ENCODE assay signal across 8 cellular contexts in the genomic region with DNA sequence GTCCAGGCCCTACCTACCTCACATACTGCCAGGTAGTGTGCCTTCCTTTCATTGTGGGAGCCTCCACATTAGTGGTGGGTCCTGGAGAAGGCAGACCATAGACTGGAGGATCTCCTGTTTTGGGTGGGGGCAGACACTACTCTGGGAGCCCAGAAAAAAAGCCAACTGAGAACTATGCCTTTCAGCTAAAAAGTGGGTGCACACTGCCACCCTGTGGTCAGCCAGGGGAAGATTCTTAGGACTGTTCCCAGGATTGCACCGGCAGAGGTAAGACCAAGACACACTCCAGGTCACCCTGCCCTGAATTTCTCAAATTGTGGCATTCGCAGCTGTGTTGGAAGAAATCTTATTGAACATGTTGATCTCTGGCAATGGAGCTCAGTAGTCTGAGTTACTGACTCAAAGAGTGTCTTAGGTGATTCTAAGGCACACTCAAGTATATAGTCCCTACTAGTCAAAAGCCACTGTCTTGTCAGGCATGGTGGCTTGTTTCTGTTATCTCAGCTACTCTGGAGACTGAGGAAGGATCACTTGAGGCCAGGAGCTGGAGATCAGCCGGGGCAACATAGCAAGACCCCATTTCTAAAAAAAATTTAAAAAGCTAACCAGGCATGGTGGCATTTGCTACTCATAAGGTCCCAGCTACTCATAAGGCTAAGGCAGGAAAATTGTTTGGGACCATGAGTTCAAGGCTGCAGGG. TPM values are rescaled to one million over a fixed set of nuclear protein-coding genes. Genes with fewer than 3 reads are reported as not detected.
DNase-seq lines count a peak whose midpoint lies in the region; ATAC-seq and TF ChIP-seq lines count a peak whose summit lies in the region.

No MANE protein-coding gene starts in this region.

- H2AK5ac ChIP-seq in IMR-90 (ENCODE audit: low read depth, low read length): no peak overlapping the region

- peak; percentile 80 for DNase-seq in GM03348 (ENCODE audit: low spot score)
- DNase-seq in IMR-90: peak; percentile 64
- peak; percentile 65 for DNase-seq in Panc1 (ENCODE audit: low read depth, low spot score)
- peak; percentile 62 for DNase-seq in activated T-helper 1 cell treated with anti-CD3 and anti-CD28 coated beads, Interleukin-12 subunit alpha, Interleukin-12 subunit beta, Interleukin-2, Interleukin-4 antibody, amounts not matched to agents 30 ng/mL and 10 ng/mL and 1 ng/mL, durations not matched to agents 14 hours and 24 hours and 36 hours (ENCODE audit: low spot score)
- peak; percentile 52 for DNase-seq in fibroblast of the conjunctiva (ENCODE audit: low read depth)
- DNase-seq in nucleus accumbens (lab: John Stamatoyannopoulos, UW): peak in 49 of 56 donors; percentile 13 to 77 (median 40)
- no peak for DNase-seq in type B pancreatic cell (ENCODE audit: extremely low spot score, unreplicated experiment)

- no peak for TF ChIP-seq POLR2A in IMR-90 (IDR thresholded peaks at IDR 0.05; ENCODE audit: low read depth, low read length)

- H2BK120ac ChIP-seq in IMR-90 (ENCODE audit: low read depth, low read length): no peak overlapping the region

- dilution Hi-C loops in IMR-90 (cut with HindIII; ENCODE audit: low sequenced_read_pairs, unreplicated experiment): no loop called here

- ATAC-seq in IMR-90 (ENCODE audit: low read depth) (peak; percentile 31), Panc1 (peak; percentile 55), HG03025 (IDR thresholded peaks at IDR 0.05; ENCODE audit: low FRiP score, unreplicated experiment) (no peak)

- peaks cover 13 to 36% of the 10 kb centered on the region in 2 experiments for H3K79me1 ChIP-seq in IMR-90 (ENCODE audit: low read depth in 1 of 2, low read length in 2 of 2)

- BruUV-seq in IMR-90 (replicated peaks; lab: Mats Ljungman, UMichigan) (no TSS peak), Panc1 (replicated peaks; lab: Mats Ljungman, UMichigan) (no TSS peak)

- H2BK5ac ChIP-seq in IMR-90 (ENCODE audit: low read depth, low read length, poor library complexity, severe bottlenecking): no peak overlapping the region

- H3K18ac ChIP-seq in IMR-90 (ENCODE audit: low read depth, low read length): no peak overlapping the region

- 25% methylated on average over 1 of the region's 3 CpGs; no CpG with 5 or more reads in 1 of the 2 experiments for WGBS in IMR-90 (ENCODE audit: extremely low coverage in 2 of 2, insufficient read length in 1 of 2), 2 experiments

- H3K56ac ChIP-seq in IMR-90 (ENCODE audit: extremely low read depth, insufficient read depth, low read length): no peak overlapping the region

- in situ Hi-C loops in IMR-90 (cut with MboI; ENCODE audit: low sequenced_read_pairs) (no loop called here), Panc1 (cut with HindIII; ENCODE audit: low pct_unique_long_range_greater_than_20kb, low sequenced_read_pairs) (no loop called here)

- H3K4me1 ChIP-seq in IMR-90 (ENCODE audit: control insufficient read depth, insufficient read depth, low read length): peaks cover 6% of the 10 kb centered on the region
- peaks cover 13% of the 10 kb centered on the region for H3K4me1 ChIP-seq in Panc1 (ENCODE audit: control insufficient read depth, insufficient read depth, low read length)

- H3K23ac ChIP-seq in IMR-90 (ENCODE audit: low read depth, low read length): no peak overlapping the region

- no peak overlapping the region for H3K27ac ChIP-seq in IMR-90 (ENCODE audit: insufficient read depth, low read length)
- H3K27ac ChIP-seq in Panc1 (ENCODE audit: low read length): no peak overlapping the region

- no peaks in the 10 kb centered on the region for H3K9me3 Mint-ChIP-seq in activated T-helper 1 cell treated with anti-CD3 and anti-CD28 coated beads, Interleukin-12 subunit alpha, Interleukin-12 subunit beta, Interleukin-2, Interleukin-4 antibody, amounts not matched to agents 30 ng/mL and 10 ng/mL and 1 ng/mL, durations not matched to agents 14 hours and 24 hours and 36 hours
- no peaks in the 10 kb centered on the region for H3K9me3 Mint-ChIP-seq in type B pancreatic cell

- H2AK9ac ChIP-seq in IMR-90 (replicated peaks; ENCODE audit: low read depth, low read length, poor library complexity): peak overlapping the region; percentile 79

- no peak overlapping the region for H3K4me2 ChIP-seq in IMR-90 (ENCODE audit: low read depth, low read length)

- peak; percentile 84 for TF ChIP-seq CTCF in IMR-90 (conservative IDR thresholded peaks at IDR 0.05; ENCODE audit: low read depth, low read length)
- TF ChIP-seq CTCF in Panc1 (IDR thresholded peaks at IDR 0.05): peak; percentile 95
- TF ChIP-seq CTCF in type B pancreatic cell (conservative IDR thresholded peaks at IDR 0.05): peak; percentile 93

- no peak overlapping the region for H4K91ac ChIP-seq in IMR-90 (ENCODE audit: insufficient read depth, low read depth, low read length)

- H4K20me1 ChIP-seq in IMR-90 (ENCODE audit: insufficient read depth, low read length): peaks cover 9% of the 10 kb centered on the region; the same call in 1 of the 2 replicates

- peaks cover 6% of the 10 kb centered on the region for H3K36me3 ChIP-seq in IMR-90 (ENCODE audit: control insufficient read depth, insufficient read depth, low read length)
- H3K36me3 ChIP-seq in Panc1 (ENCODE audit: control insufficient read depth, insufficient read depth, low read length): no peaks in the 10 kb centered on the region

- peak overlapping the region; percentile 39 for H2AFZ ChIP-seq in IMR-90 (replicated peaks; ENCODE audit: low read length, poor library complexity)

- H3K27ac Mint-ChIP-seq in activated T-helper 1 cell treated with anti-CD3 and anti-CD28 coated beads, Interleukin-12 subunit alpha, Interleukin-12 subunit beta, Interleukin-2, Interleukin-4 antibody, amounts not matched to agents 30 ng/mL and 10 ng/mL and 1 ng/mL, durations not matched to agents 14 hours and 24 hours and 36 hours: no peak overlapping the region
- H3K27ac Mint-ChIP-seq in type B pancreatic cell: no peak overlapping the region

- no peak overlapping the region for H4K5ac ChIP-seq in IMR-90 (ENCODE audit: low read depth, low read length)

- peak; percentile 78 for TF ChIP-seq RAD21 in IMR-90 (IDR thresholded peaks at IDR 0.05; ENCODE audit: low read length)

- H3K27me3 Mint-ChIP-seq in activated T-helper 1 cell treated with anti-CD3 and anti-CD28 coated beads, Interleukin-12 subunit alpha, Interleukin-12 subunit beta, Interleukin-2, Interleukin-4 antibody, amounts not matched to agents 30 ng/mL and 10 ng/mL and 1 ng/mL, durations not matched to agents 14 hours and 24 hours and 36 hours (ENCODE audit: insufficient read depth): peaks cover 19% of the 10 kb centered on the region
- H3K27me3 Mint-ChIP-seq in type B pancreatic cell: peaks cover 37% of the 10 kb centered on the region

- H3K4me3 ChIP-seq in IMR-90 (ENCODE audit: insufficient read depth, low read depth, low read length) (no peak overlapping the region), Panc1 (ENCODE audit: low read depth in 2 of 2, low read length in 2 of 2) (no peak overlapping the region)

- H2BK15ac ChIP-seq in IMR-90 (ENCODE audit: low read depth, low read length): no peak overlapping the region

- H3K4me3 Mint-ChIP-seq in activated T-helper 1 cell treated with anti-CD3 and anti-CD28 coated beads, Interleukin-12 subunit alpha, Interleukin-12 subunit beta, Interleukin-2, Interleukin-4 antibody, amounts not matched to agents 30 ng/mL and 10 ng/mL and 1 ng/mL, durations not matched to agents 14 hours and 24 hours and 36 hours: peak overlapping the region; percentile 59
- H3K4me3 Mint-ChIP-seq in type B pancreatic cell: peak overlapping the region; percentile 65

- no peak overlapping the region for H4K8ac ChIP-seq in IMR-90 (ENCODE audit: low read depth in 2 of 2, low read length in 2 of 2)

- H3K9me3 ChIP-seq in IMR-90 (ENCODE audit: control insufficient read depth, insufficient read depth, low read length) (no peaks in the 10 kb centered on the region), Panc1 (ENCODE audit: control insufficient read depth, insufficient read depth, low read depth, low read length) (no peaks in the 10 kb centered on the region)

- peaks cover 39% of the 10 kb centered on the region for H3K4me1 Mint-ChIP-seq in activated T-helper 1 cell treated with anti-CD3 and anti-CD28 coated beads, Interleukin-12 subunit alpha, Interleukin-12 subunit beta, Interleukin-2, Interleukin-4 antibody, amounts not matched to agents 30 ng/mL and 10 ng/mL and 1 ng/mL, durations not matched to agents 14 hours and 24 hours and 36 hours (ENCODE audit: low read depth)
- peaks cover 26% of the 10 kb centered on the region for H3K4me1 Mint-ChIP-seq in type B pancreatic cell (ENCODE audit: unreplicated experiment)

- CTCF ChIA-PET in IMR-90 (lab: Yijun Ruan, JAX): interaction anchor here (0.6 to 1.7 kb wide), 6 partner anchors 13 to 91 kb away, joined by 3 to 16 read pairs (median 5); partner anchors contain the start of genes DCTN3, GALT and RPP25L
- CTCF ChIA-PET in Panc1 (lab: Charles Lee): interaction anchor here (0.5 to 1.8 kb wide), 8 partner anchors 11 to 450 kb away, joined by 3 to 8 read pairs (median 6); partner anchors contain the start of gene RPP25L

- peaks cover 16% of the 10 kb centered on the region; the same call in 1 of the 2 replicates for H3K9me1 ChIP-seq in IMR-90 (ENCODE audit: insufficient read depth, low read length)

- H3K27me3 ChIP-seq in IMR-90 (ENCODE audit: control insufficient read depth, insufficient read depth, low read length): peaks cover 23% of the 10 kb centered on the region
- H3K27me3 ChIP-seq in Panc1 (ENCODE audit: control insufficient read depth, insufficient read depth, low read length): peaks cover 6% of the 10 kb centered on the region

- H2BK20ac ChIP-seq in IMR-90 (ENCODE audit: low read depth, low read length): no peak overlapping the region

- no peak overlapping the region for H3K9ac ChIP-seq in IMR-90 (ENCODE audit: low read depth, low read length)

- no peak overlapping the region for H3K14ac ChIP-seq in IMR-90 (replicated peaks; ENCODE audit: low read depth, low read length)

- H3K4ac ChIP-seq in IMR-90 (ENCODE audit: low read depth, low read length): no peak overlapping the region

- peaks cover 31% of the 10 kb centered on the region for H3K36me3 Mint-ChIP-seq in activated T-helper 1 cell treated with anti-CD3 and anti-CD28 coated beads, Interleukin-12 subunit alpha, Interleukin-12 subunit beta, Interleukin-2, Interleukin-4 antibody, amounts not matched to agents 30 ng/mL and 10 ng/mL and 1 ng/mL, durations not matched to agents 14 hours and 24 hours and 36 hours (ENCODE audit: low read depth)
- no peaks in the 10 kb centered on the region for H3K36me3 Mint-ChIP-seq in type B pancreatic cell

- intact Hi-C loops in IMR-90 (cut with micrococcal nuclease): loop anchor here (1.0 kb wide), 2 partner anchors 22 to 86 kb away; partner anchors contain the start of gene RPP25L
- intact Hi-C loops in Panc1 (cut with micrococcal nuclease; ENCODE audit: unreplicated experiment): loop anchor here (1.0 kb wide), 1 partner anchor 21 kb away; no protein-coding TSS in a partner anchor
- intact Hi-C loops in activated T-helper 1 cell treated with anti-CD3 and anti-CD28 coated beads, Interleukin-12 subunit alpha, Interleukin-12 subunit beta, Interleukin-2, Interleukin-4 antibody, amounts not matched to agents 30 ng/mL and 10 ng/mL and 1 ng/mL, durations not matched to agents 14 hours and 24 hours and 36 hours (cut with micrococcal nuclease): loop anchor here (1.0 to 10.0 kb wide), 2 partner anchors 22 to 441 kb away; partner anchors contain the start of genes FANCG, RPP25L and VCP

- POLR2A ChIA-PET in IMR-90 (lab: Charles Lee; ENCODE audit: unreplicated experiment): interaction anchor here (0.5 kb wide), 1 partner anchor 300 kb away, joined by 8 read pairs; no protein-coding TSS in a partner anchor
- POLR2A ChIA-PET in Panc1 (lab: Charles Lee): interaction anchor here (0.6 to 0.7 kb wide), 4 partner anchors 14 to 523 kb away, joined by 3 to 11 read pairs (median 7); partner anchors contain the start of gene DCTN3

RNA-seq across cellular contexts. Expression of gene SIGMAR1, which starts 3.6 kb away (rescaled TPM):
- total RNA-seq in IMR-90 (2012; rRNA removed): 38.6 and 44.6 TPM in 2 replicates
- polyA plus RNA-seq in IMR-90 (2012; rRNA removed): 88.9 and 93.1 TPM in 2 replicates
- 77.6 and 124 TPM in 2 replicates for polyA plus RNA-seq in IMR-90 (2012; cell fraction: cytosol; rRNA removed)
- polyA plus RNA-seq in IMR-90 (2012; cell fraction: nucleus; rRNA removed; ENCODE audit: low replicate concordance): 17.7 and 38.8 TPM in 2 replicates
- 131 TPM for total RNA-seq in Panc1 (2021; ENCODE audit: unreplicated experiment)
- polyA plus RNA-seq in Panc1 (2012; ENCODE audit: insufficient read length): 186 TPM
- 128 and 130 TPM in 2 replicates for total RNA-seq in activated T-helper 1 cell treated with anti-CD3 and anti-CD28 coated beads, Interleukin-12 subunit alpha, Interleukin-12 subunit beta, Interleukin-2, Interleukin-4 antibody, amounts not matched to agents 30 ng/mL and 10 ng/mL and 1 ng/mL, durations not matched to agents 14 hours and 24 hours and 36 hours
- total RNA-seq in type B pancreatic cell (ENCODE audit: low replicate concordance): 59.0 and 79.7 TPM in 2 replicates

RNA-seq across cellular contexts. Expression of gene ARID3C, which starts 5.1 kb away (rescaled TPM):
- total RNA-seq in IMR-90 (2012; rRNA removed) (not detected in 2 replicates), Panc1 (2021; ENCODE audit: unreplicated experiment) (0.33 TPM), type B pancreatic cell (ENCODE audit: low replicate concordance) (0.26 TPM in 1 of 2 replicates, not detected in the other)
- 0.07 TPM in 1 of 2 replicates, not detected in the other for polyA plus RNA-seq in IMR-90 (2012; rRNA removed)
- polyA plus RNA-seq in IMR-90 (2012; cell fraction: cytosol; rRNA removed): 0.02 TPM in 1 of 2 replicates, not detected in the other
- 0.05 and 0.07 TPM in 2 replicates for polyA plus RNA-seq in IMR-90 (2012; cell fraction: nucleus; rRNA removed; ENCODE audit: low replicate concordance)
- 0.16 TPM for polyA plus RNA-seq in Panc1 (2012; ENCODE audit: insufficient read length)
- total RNA-seq in activated T-helper 1 cell treated with anti-CD3 and anti-CD28 coated beads, Interleukin-12 subunit alpha, Interleukin-12 subunit beta, Interleukin-2, Interleukin-4 antibody, amounts not matched to agents 30 ng/mL and 10 ng/mL and 1 ng/mL, durations not matched to agents 14 hours and 24 hours and 36 hours: 0.23 TPM in 1 of 2 replicates, not detected in the other

RNA-seq across cellular contexts. Expression of gene GALT, which starts 12.5 kb away (rescaled TPM):
- total RNA-seq in IMR-90 (2012; rRNA removed): 12.5 and 15.8 TPM in 2 replicates
- polyA plus RNA-seq in IMR-90 (2012; rRNA removed): 34.6 and 36.6 TPM in 2 replicates
- polyA plus RNA-seq in IMR-90 (2012; cell fraction: cytosol; rRNA removed): 17.9 and 19.0 TPM in 2 replicates
- polyA plus RNA-seq in IMR-90 (2012; cell fraction: nucleus; rRNA removed; ENCODE audit: low replicate concordance): 231 and 346 TPM in 2 replicates
- total RNA-seq in Panc1 (2021; ENCODE audit: unreplicated experiment): 42.5 TPM
- polyA plus RNA-seq in Panc1 (2012; ENCODE audit: insufficient read length): 44.2 TPM
- 72.0 and 73.7 TPM in 2 replicates for total RNA-seq in activated T-helper 1 cell treated with anti-CD3 and anti-CD28 coated beads, Interleukin-12 subunit alpha, Interleukin-12 subunit beta, Interleukin-2, Interleukin-4 antibody, amounts not matched to agents 30 ng/mL and 10 ng/mL and 1 ng/mL, durations not matched to agents 14 hours and 24 hours and 36 hours
- total RNA-seq in type B pancreatic cell (ENCODE audit: low replicate concordance): 48.8 and 70.5 TPM in 2 replicates

RNA-seq across cellular contexts. Expression of gene DCTN3, which starts 13.7 kb away (rescaled TPM):
- total RNA-seq in IMR-90 (2012; rRNA removed): 104 and 122 TPM in 2 replicates
- polyA plus RNA-seq in IMR-90 (2012; rRNA removed): 183 and 186 TPM in 2 replicates
- 177 and 196 TPM in 2 replicates for polyA plus RNA-seq in IMR-90 (2012; cell fraction: cytosol; rRNA removed)
- polyA plus RNA-seq in IMR-90 (2012; cell fraction: nucleus; rRNA removed; ENCODE audit: low replicate concordance): 103 and 138 TPM in 2 replicates
- total RNA-seq in Panc1 (2021; ENCODE audit: unreplicated experiment): 110 TPM
- polyA plus RNA-seq in Panc1 (2012; ENCODE audit: insufficient read length): 122 TPM
- total RNA-seq in activated T-helper 1 cell treated with anti-CD3 and anti-CD28 coated beads, Interleukin-12 subunit alpha, Interleukin-12 subunit beta, Interleukin-2, Interleukin-4 antibody, amounts not matched to agents 30 ng/mL and 10 ng/mL and 1 ng/mL, durations not matched to agents 14 hours and 24 hours and 36 hours: 59.3 and 62.2 TPM in 2 replicates
- 81.6 and 93.4 TPM in 2 replicates for total RNA-seq in type B pancreatic cell (ENCODE audit: low replicate concordance)

RNA-seq across cellular contexts. Expression of gene IL11RA, which starts 18.0 kb away (rescaled TPM):
- total RNA-seq in IMR-90 (2012; rRNA removed) (6.9 and 8.2 TPM in 2 replicates), Panc1 (2021; ENCODE audit: unreplicated experiment) (21.6 TPM), type B pancreatic cell (ENCODE audit: low replicate concordance) (10.8 and 53.8 TPM in 2 replicates)
- 15.9 and 19.2 TPM in 2 replicates for polyA plus RNA-seq in IMR-90 (2012; rRNA removed)
- polyA plus RNA-seq in IMR-90 (2012; cell fraction: cytosol; rRNA removed): 15.4 and 16.4 TPM in 2 replicates
- 81.4 and 161 TPM in 2 replicates for polyA plus RNA-seq in IMR-90 (2012; cell fraction: nucleus; rRNA removed; ENCODE audit: low replicate concordance)
- 22.1 TPM for polyA plus RNA-seq in Panc1 (2012; ENCODE audit: insufficient read length)
- 29.9 and 30.3 TPM in 2 replicates for total RNA-seq in activated T-helper 1 cell treated with anti-CD3 and anti-CD28 coated beads, Interleukin-12 subunit alpha, Interleukin-12 subunit beta, Interleukin-2, Interleukin-4 antibody, amounts not matched to agents 30 ng/mL and 10 ng/mL and 1 ng/mL, durations not matched to agents 14 hours and 24 hours and 36 hours
